23 cellular contexts compared by ENCODE assay signal in the genomic region with DNA sequence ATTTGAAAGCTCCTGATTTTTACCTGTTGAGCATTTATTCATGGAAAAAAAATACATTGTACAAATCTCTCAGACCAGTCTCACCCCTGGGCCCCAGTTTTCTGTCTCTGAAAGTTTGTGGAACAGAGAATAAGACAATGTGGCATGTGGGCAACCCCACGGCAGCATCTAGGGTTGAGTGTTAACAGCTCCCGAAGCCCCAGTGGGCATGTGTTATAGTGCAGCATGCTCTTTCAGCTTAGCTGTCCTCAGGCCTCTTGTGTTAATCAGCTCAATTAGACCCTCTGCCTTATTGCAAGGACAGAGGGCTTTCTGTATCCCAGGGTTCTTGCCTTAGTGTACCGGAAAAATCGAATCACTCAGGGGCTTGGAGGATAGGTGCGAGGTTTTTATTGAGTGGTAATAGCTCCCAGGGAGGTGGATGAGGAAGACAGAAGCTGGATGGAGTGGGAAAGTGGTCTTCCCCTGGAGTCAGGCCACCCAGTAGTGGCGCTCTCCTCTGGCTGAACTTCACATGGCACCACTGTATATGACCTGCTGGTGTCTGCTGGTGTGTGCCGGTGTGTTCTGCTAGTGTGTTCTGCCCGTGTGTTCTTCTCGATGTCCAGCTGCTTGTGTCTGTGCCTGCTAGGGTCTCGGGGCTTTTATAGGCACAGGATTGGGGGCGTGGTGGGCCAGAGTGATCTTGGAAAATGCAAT.
"Had no signal": no experiment of that assay in that cellular context is flagged by ENCODE, and none has a peak within 500 bp of the region (broad histone marks: within the 10 kb centered on the region; RNA-seq: fewer than 3 reads in every experiment).

No MANE protein-coding gene starts in this region.

- H3K36me3 Mint-ChIP-seq: mesothelial cell of epicardium; natural killer cell treated with Interleukin-12 subunit alpha and Interleukin-12 subunit beta and Interleukin-15 and Interleukin-18, amount 100 ng/mL, for 72 hours; neural progenitor cell; stimulated activated naive B cell treated with anti-CD40 and anti-IgM and Interleukin-4, amounts not matched to agents 10 μg/mL and 1 μg/mL and 100 μg/mL, for 72 hours had no signal

- FAIRE-seq: urothelium cell line had no signal

- DNase-seq: effector memory CD8-positive, alpha-beta T cell; esophagus squamous epithelium; foreskin fibroblast; glutamatergic neuron; islet precursor cell; mammary epithelial cell; psoas muscle; retina; spleen; stimulated activated CD4-positive, alpha-beta T cell treated with anti-CD3 and anti-CD28 coated beads, Interleukin-15, amount 100 ng/mL, for 24 hours; stimulated activated CD4-positive, alpha-beta T cell treated with anti-CD3 and anti-CD28 coated beads, Interleukin-1b, Interleukin-23, amount 100 ng/mL, for 48 hours; stimulated activated CD4-positive, alpha-beta T cell treated with anti-CD3 and anti-CD28 coated beads, Interleukin-4, amount 100 ng/mL, for 4 hours; stimulated activated naive B cell treated with anti-CD40 and anti-IgM and Interleukin-4, amounts not matched to agents 10 μg/mL and 1 μg/mL and 100 μg/mL, for 72 hours; stimulated activated naive CD8-positive, alpha-beta T cell treated with anti-CD3 and anti-CD28 coated beads, Interleukin-15, amount 100 ng/mL, for 72 hours; testis; transverse colon had no signal

- H3K27me3 Mint-ChIP-seq: natural killer cell treated with Interleukin-12 subunit alpha and Interleukin-12 subunit beta and Interleukin-15 and Interleukin-18, amount 100 ng/mL, for 72 hours; stimulated activated naive B cell treated with anti-CD40 and anti-IgM and Interleukin-4, amounts not matched to agents 10 μg/mL and 1 μg/mL and 100 μg/mL, for 72 hours; stimulated activated naive CD8-positive, alpha-beta T cell treated with anti-CD3 and anti-CD28 coated beads, Interleukin-15, amount 100 ng/mL, for 72 hours had no signal

- H3K4me3 ChIP-seq: esophagus squamous epithelium, gastroesophageal sphincter, neural progenitor cell, psoas muscle, spleen, testis, transverse colon had no signal

- H3K27me3 ChIP-seq: esophagus squamous epithelium, gastroesophageal sphincter, neural progenitor cell, spleen, testis, transverse colon had no signal

- H3K36me3 ChIP-seq: esophagus squamous epithelium, gastroesophageal sphincter, neural progenitor cell, spleen, transverse colon had no signal

- H3K4me3 Mint-ChIP-seq: effector memory CD8-positive, alpha-beta T cell; mesothelial cell of epicardium; natural killer cell treated with Interleukin-12 subunit alpha and Interleukin-12 subunit beta and Interleukin-15 and Interleukin-18, amount 100 ng/mL, for 72 hours; neural progenitor cell; stimulated activated naive B cell treated with anti-CD40 and anti-IgM and Interleukin-4, amounts not matched to agents 10 μg/mL and 1 μg/mL and 100 μg/mL, for 72 hours; stimulated activated naive CD8-positive, alpha-beta T cell treated with anti-CD3 and anti-CD28 coated beads, Interleukin-15, amount 100 ng/mL, for 72 hours had no signal

- H3K9me3 Mint-ChIP-seq: effector memory CD8-positive, alpha-beta T cell; neural progenitor cell; stimulated activated naive B cell treated with anti-CD40 and anti-IgM and Interleukin-4, amounts not matched to agents 10 μg/mL and 1 μg/mL and 100 μg/mL, for 72 hours; stimulated activated naive CD8-positive, alpha-beta T cell treated with anti-CD3 and anti-CD28 coated beads, Interleukin-15, amount 100 ng/mL, for 72 hours had no signal

- H3K27ac ChIP-seq: esophagus squamous epithelium, gastroesophageal sphincter, neural progenitor cell, psoas muscle, spleen, testis, transverse colon had no signal

- ATAC-seq: effector memory CD8-positive, alpha-beta T cell; gastroesophageal sphincter; left lobe of liver; natural killer cell treated with Interleukin-12 subunit alpha and Interleukin-12 subunit beta and Interleukin-15 and Interleukin-18, amount 100 ng/mL, for 72 hours; psoas muscle; sciatic nerve; stimulated activated naive B cell treated with anti-CD40 and anti-IgM and Interleukin-4, amounts not matched to agents 10 μg/mL and 1 μg/mL and 100 μg/mL, for 72 hours; stimulated activated naive CD8-positive, alpha-beta T cell treated with anti-CD3 and anti-CD28 coated beads, Interleukin-15, amount 100 ng/mL, for 72 hours had no signal

- H3K4me1 Mint-ChIP-seq: stimulated activated naive CD8-positive, alpha-beta T cell treated with anti-CD3 and anti-CD28 coated beads, Interleukin-15, amount 100 ng/mL, for 72 hours had no signal

- H3K27ac Mint-ChIP-seq: mesothelial cell of epicardium; natural killer cell treated with Interleukin-12 subunit alpha and Interleukin-12 subunit beta and Interleukin-15 and Interleukin-18, amount 100 ng/mL, for 72 hours; neural progenitor cell; stimulated activated naive B cell treated with anti-CD40 and anti-IgM and Interleukin-4, amounts not matched to agents 10 μg/mL and 1 μg/mL and 100 μg/mL, for 72 hours; stimulated activated naive CD8-positive, alpha-beta T cell treated with anti-CD3 and anti-CD28 coated beads, Interleukin-15, amount 100 ng/mL, for 72 hours had no signal
